ENCODE assay signal across 1 cellular context in genomic region chr18:58402951-58403702, GRCh38.
TF ChIP-seq lines count a peak whose summit lies in the region.

No MANE protein-coding gene starts in this region.

TF ChIP-seq in HepG2, 621 proteins besides CTCF, POLR2A, EP300 and RAD21 (continued from another document and continues in another):
- no peak for TF ChIP-seq GLMP (CRISPR knock-in tag; IDR thresholded peaks at IDR 0.05; ENCODE audit: borderline replicate concordance)
- TF ChIP-seq FLYWCH1 (CRISPR knock-in tag; IDR thresholded peaks at IDR 0.05), result no peak
- TF ChIP-seq ASH2L (IDR thresholded peaks at IDR 0.05; ENCODE audit: insufficient read length, low read depth, low read length), result no peak
- TF ChIP-seq ZNF576 (CRISPR knock-in tag; IDR thresholded peaks at IDR 0.05), result no peak
- TF ChIP-seq, protein P1, sequence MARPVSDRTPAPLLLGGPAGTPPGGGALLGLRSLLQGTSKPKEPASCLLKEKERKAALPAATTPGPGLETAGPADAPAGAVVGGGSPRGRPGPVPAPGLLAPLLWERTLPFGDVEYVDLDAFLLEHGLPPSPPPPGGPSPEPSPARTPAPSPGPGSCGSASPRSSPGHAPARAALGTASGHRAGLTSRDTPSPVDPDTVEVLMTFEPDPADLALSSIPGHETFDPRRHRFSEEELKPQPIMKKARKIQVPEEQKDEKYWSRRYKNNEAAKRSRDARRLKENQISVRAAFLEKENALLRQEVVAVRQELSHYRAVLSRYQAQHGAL (CRISPR knock-in tag; IDR thresholded peaks at IDR 0.05; ENCODE audit: not compliant biosample characterization), result no peak
- TF ChIP-seq ATRX (CRISPR knock-in tag; IDR thresholded peaks at IDR 0.05; ENCODE audit: borderline replicate concordance), result no peak
- TF ChIP-seq HNRNPUL1 (IDR thresholded peaks at IDR 0.05; ENCODE audit: low read depth, low read length), result no peak
- TF ChIP-seq TFDP2 (CRISPR knock-in tag; IDR thresholded peaks at IDR 0.05), result 0 out of 2 replicates have a peak, but pooled peaks have one; percentile 63
- no peak for TF ChIP-seq SALL2 (CRISPR knock-in tag; IDR thresholded peaks at IDR 0.05)
- no peak for TF ChIP-seq HOXA7 (CRISPR knock-in tag; IDR thresholded peaks at IDR 0.05)
- peak; percentile 96 for TF ChIP-seq ZNF572 (CRISPR knock-in tag; IDR thresholded peaks at IDR 0.05)
- TF ChIP-seq ELF1 (CRISPR knock-in tag; IDR thresholded peaks at IDR 0.05), result peak; percentile 90
- TF ChIP-seq, protein P2, sequence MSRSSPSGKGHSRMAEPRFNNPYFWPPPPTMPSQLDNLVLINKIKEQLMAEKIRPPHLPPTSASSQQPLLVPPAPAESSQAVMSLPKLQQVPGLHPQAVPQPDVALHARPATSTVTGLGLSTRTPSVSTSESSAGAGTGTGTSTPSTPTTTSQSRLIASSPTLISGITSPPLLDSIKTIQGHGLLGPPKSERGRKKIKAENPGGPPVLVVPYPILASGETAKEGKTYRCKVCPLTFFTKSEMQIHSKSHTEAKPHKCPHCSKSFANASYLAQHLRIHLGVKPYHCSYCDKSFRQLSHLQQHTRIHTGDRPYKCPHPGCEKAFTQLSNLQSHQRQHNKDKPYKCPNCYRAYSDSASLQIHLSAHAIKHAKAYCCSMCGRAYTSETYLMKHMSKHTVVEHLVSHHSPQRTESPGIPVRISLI (CRISPR knock-in tag; IDR thresholded peaks at IDR 0.05; ENCODE audit: borderline replicate concordance), result no peak; the same call in 1 of the 2 replicates
- peak; percentile 67; the same call in 1 of the 2 replicates for TF ChIP-seq CAMTA2 (CRISPR knock-in tag; IDR thresholded peaks at IDR 0.05; ENCODE audit: borderline replicate concordance)
- peak; percentile 71; the same call in 1 of the 2 replicates for TF ChIP-seq SIX4 (CRISPR knock-in tag; IDR thresholded peaks at IDR 0.05)
- TF ChIP-seq, protein P3, sequence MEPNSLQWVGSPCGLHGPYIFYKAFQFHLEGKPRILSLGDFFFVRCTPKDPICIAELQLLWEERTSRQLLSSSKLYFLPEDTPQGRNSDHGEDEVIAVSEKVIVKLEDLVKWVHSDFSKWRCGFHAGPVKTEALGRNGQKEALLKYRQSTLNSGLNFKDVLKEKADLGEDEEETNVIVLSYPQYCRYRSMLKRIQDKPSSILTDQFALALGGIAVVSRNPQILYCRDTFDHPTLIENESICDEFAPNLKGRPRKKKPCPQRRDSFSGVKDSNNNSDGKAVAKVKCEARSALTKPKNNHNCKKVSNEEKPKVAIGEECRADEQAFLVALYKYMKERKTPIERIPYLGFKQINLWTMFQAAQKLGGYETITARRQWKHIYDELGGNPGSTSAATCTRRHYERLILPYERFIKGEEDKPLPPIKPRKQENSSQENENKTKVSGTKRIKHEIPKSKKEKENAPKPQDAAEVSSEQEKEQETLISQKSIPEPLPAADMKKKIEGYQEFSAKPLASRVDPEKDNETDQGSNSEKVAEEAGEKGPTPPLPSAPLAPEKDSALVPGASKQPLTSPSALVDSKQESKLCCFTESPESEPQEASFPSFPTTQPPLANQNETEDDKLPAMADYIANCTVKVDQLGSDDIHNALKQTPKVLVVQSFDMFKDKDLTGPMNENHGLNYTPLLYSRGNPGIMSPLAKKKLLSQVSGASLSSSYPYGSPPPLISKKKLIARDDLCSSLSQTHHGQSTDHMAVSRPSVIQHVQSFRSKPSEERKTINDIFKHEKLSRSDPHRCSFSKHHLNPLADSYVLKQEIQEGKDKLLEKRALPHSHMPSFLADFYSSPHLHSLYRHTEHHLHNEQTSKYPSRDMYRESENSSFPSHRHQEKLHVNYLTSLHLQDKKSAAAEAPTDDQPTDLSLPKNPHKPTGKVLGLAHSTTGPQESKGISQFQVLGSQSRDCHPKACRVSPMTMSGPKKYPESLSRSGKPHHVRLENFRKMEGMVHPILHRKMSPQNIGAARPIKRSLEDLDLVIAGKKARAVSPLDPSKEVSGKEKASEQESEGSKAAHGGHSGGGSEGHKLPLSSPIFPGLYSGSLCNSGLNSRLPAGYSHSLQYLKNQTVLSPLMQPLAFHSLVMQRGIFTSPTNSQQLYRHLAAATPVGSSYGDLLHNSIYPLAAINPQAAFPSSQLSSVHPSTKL (CRISPR knock-in tag; IDR thresholded peaks at IDR 0.05), result peak; percentile 94
- TF ChIP-seq MEF2D (CRISPR knock-in tag; IDR thresholded peaks at IDR 0.05), result peak; percentile 86
- no peak for TF ChIP-seq MTA3 (CRISPR knock-in tag; IDR thresholded peaks at IDR 0.05)
- TF ChIP-seq ZNF256 (CRISPR knock-in tag; conservative IDR thresholded peaks at IDR 0.05), result no peak; the same call in 1 of the 2 replicates
- TF ChIP-seq ZNF205 (CRISPR knock-in tag; IDR thresholded peaks at IDR 0.05), result peak; percentile 91
- TF ChIP-seq, protein P4, sequence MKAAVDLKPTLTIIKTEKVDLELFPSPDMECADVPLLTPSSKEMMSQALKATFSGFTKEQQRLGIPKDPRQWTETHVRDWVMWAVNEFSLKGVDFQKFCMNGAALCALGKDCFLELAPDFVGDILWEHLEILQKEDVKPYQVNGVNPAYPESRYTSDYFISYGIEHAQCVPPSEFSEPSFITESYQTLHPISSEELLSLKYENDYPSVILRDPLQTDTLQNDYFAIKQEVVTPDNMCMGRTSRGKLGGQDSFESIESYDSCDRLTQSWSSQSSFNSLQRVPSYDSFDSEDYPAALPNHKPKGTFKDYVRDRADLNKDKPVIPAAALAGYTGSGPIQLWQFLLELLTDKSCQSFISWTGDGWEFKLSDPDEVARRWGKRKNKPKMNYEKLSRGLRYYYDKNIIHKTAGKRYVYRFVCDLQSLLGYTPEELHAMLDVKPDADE (CRISPR knock-in tag; IDR thresholded peaks at IDR 0.05), result no peak
- peak; percentile 91 for TF ChIP-seq ARNTL (CRISPR knock-in tag; IDR thresholded peaks at IDR 0.05)
- TF ChIP-seq ZNF17 (CRISPR knock-in tag; IDR thresholded peaks at IDR 0.05), result no peak
- TF ChIP-seq SOX6 (IDR thresholded peaks at IDR 0.05), result no peak
- peak; percentile 95 for TF ChIP-seq SOX6 (CRISPR knock-in tag; IDR thresholded peaks at IDR 0.05)
- TF ChIP-seq CHCHD3 (CRISPR knock-in tag; IDR thresholded peaks at IDR 0.05), result no peak
- no peak for TF ChIP-seq CEBPZ (IDR thresholded peaks at IDR 0.05; ENCODE audit: low read length)
- TF ChIP-seq, protein P5, sequence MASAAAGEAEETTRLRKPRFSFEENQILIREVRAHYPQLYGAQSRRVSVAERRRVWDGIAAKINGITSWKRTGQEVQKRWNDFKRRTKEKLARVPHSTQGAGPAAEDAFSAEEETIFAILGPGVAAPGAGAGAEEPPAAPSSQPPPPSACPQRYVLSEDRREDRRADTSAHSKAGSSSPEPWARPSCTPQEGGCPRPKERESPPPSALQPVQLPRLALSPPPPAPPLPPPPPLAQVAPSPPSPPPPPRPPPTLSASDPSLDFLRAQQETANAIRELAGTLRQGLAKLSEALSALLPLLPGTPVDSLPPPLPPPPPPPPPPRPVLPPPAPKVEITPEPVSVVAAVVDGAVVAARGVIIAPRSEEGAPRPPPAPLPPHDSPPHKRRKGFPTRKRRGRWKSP (CRISPR knock-in tag; IDR thresholded peaks at IDR 0.05), result peak; percentile 49; the same call in 1 of the 2 replicates
- TF ChIP-seq TFDP1 (CRISPR knock-in tag; IDR thresholded peaks at IDR 0.05; ENCODE audit: borderline replicate concordance), result peak; percentile 85
- no peak for TF ChIP-seq GTF3A (CRISPR knock-in tag; conservative IDR thresholded peaks at IDR 0.05)
- TF ChIP-seq ISX (CRISPR knock-in tag; conservative IDR thresholded peaks at IDR 0.05), result no peak
- TF ChIP-seq MLXIP (CRISPR knock-in tag; IDR thresholded peaks at IDR 0.05; ENCODE audit: borderline replicate concordance), result no peak
- peak; percentile 72 for TF ChIP-seq HNF4G (IDR thresholded peaks at IDR 0.05; ENCODE audit: borderline replicate concordance, low read depth, low read length)
- TF ChIP-seq HNF4G (CRISPR knock-in tag; IDR thresholded peaks at IDR 0.05; ENCODE audit: borderline replicate concordance, low read depth), result peak; percentile 94; the same call in 1 of the 2 replicates
- TF ChIP-seq ZNF160 (CRISPR knock-in tag; IDR thresholded peaks at IDR 0.05), result peak; percentile 60; the same call in 1 of the 2 replicates
- peak; percentile 92; the same call in 1 of the 2 replicates for TF ChIP-seq MEIS2 (CRISPR knock-in tag; IDR thresholded peaks at IDR 0.05)
- peak; percentile 93; the same call in 1 of the 2 replicates for TF ChIP-seq ZNF33B (CRISPR knock-in tag; IDR thresholded peaks at IDR 0.05)
- TF ChIP-seq TEF (CRISPR knock-in tag; IDR thresholded peaks at IDR 0.05), result no peak
- TF ChIP-seq TARDBP (CRISPR knock-in tag; IDR thresholded peaks at IDR 0.05), result peak; percentile 94
- TF ChIP-seq MZF1 (CRISPR knock-in tag; IDR thresholded peaks at IDR 0.05; ENCODE audit: borderline replicate concordance), result no peak; the same call in 1 of the 2 replicates
- TF ChIP-seq ZIK1 (CRISPR knock-in tag; IDR thresholded peaks at IDR 0.05; ENCODE audit: borderline replicate concordance, low read depth), result 0 out of 2 replicates have a peak, but pooled peaks have one; percentile 84
- TF ChIP-seq ZNF468 (CRISPR knock-in tag; IDR thresholded peaks at IDR 0.05), result no peak
